Comparison of ENCODE assay signal across 1 cellular context in the genomic region with DNA sequence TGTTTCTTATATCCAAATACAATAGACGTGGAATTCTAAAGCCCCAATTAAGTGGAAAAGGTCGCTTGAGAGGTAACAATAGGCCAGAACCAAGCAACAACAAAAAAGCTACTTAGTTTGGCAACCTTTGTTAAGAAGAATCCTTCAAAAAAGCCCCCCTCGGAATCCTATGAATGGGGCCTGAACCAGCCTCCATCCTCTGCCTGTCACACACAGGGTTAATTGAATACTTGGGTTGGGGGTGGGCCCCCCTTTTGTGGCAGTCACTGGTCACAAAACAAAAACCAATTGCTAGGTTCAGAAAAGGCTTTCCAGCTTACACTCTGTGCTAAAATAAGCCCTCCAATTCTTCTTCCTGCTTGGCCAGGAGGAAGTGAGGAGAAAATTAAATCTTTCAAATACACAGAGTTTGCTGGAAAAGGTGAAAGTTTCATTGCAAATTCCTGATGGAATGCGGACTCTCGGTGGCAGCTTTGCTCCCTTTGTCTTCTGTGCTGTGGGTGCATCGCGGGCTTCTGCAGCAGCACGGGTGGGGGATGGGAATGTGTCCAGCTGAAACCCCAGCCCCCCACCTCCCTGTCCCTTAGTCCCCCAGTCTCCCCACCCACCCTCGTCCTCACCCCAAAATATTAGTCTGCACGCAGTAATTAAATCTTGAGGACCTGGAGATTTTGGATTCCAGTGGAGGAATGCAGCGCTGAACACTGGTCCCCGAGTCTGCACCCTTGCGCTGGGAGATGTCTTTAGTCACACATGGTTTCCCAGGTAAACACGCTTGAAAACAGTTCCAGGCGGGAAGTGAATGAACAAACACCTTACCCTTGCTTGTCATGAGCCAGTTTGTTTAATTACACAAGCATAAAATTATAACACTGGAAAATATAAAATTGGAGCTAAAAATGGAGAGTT.
TF ChIP-seq lines count a peak whose summit lies in the region.

No MANE protein-coding gene starts in this region.

TF ChIP-seq in WTC11, 78 proteins besides CTCF, POLR2A, EP300 and RAD21:
- TF ChIP-seq, protein P1, sequence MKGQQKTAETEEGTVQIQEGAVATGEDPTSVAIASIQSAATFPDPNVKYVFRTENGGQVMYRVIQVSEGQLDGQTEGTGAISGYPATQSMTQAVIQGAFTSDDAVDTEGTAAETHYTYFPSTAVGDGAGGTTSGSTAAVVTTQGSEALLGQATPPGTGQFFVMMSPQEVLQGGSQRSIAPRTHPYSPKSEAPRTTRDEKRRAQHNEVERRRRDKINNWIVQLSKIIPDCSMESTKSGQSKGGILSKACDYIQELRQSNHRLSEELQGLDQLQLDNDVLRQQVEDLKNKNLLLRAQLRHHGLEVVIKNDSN (CRISPR knock-in tag; IDR thresholded peaks at IDR 0.05) = no peak
- no peak for TF ChIP-seq JUN (CRISPR knock-in tag; IDR thresholded peaks at IDR 0.05)
- no peak for TF ChIP-seq GABPB1 (CRISPR knock-in tag; IDR thresholded peaks at IDR 0.05)
- TF ChIP-seq ETV6 (CRISPR knock-in tag; IDR thresholded peaks at IDR 0.05) = no peak
- no peak for TF ChIP-seq RORB (CRISPR knock-in tag; IDR thresholded peaks at IDR 0.05)
- TF ChIP-seq, protein P2, sequence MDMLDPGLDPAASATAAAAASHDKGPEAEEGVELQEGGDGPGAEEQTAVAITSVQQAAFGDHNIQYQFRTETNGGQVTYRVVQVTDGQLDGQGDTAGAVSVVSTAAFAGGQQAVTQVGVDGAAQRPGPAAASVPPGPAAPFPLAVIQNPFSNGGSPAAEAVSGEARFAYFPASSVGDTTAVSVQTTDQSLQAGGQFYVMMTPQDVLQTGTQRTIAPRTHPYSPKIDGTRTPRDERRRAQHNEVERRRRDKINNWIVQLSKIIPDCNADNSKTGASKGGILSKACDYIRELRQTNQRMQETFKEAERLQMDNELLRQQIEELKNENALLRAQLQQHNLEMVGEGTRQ (CRISPR knock-in tag; IDR thresholded peaks at IDR 0.05) = no peak
- no peak for TF ChIP-seq NFATC4 (CRISPR knock-in tag; IDR thresholded peaks at IDR 0.05)
- no peak for TF ChIP-seq ELF4 (CRISPR knock-in tag; IDR thresholded peaks at IDR 0.05; ENCODE audit: low read depth)
- no peak for TF ChIP-seq OVOL2 (CRISPR knock-in tag; IDR thresholded peaks at IDR 0.05; ENCODE audit: borderline replicate concordance)
- TF ChIP-seq NFE2L1 (CRISPR knock-in tag; IDR thresholded peaks at IDR 0.05) = no peak
- TF ChIP-seq NR1H2 (CRISPR knock-in tag; IDR thresholded peaks at IDR 0.05) = no peak
- TF ChIP-seq KAT7 (CRISPR knock-in tag; IDR thresholded peaks at IDR 0.05; ENCODE audit: borderline replicate concordance) = no peak
- TF ChIP-seq JAZF1 (CRISPR knock-in tag; IDR thresholded peaks at IDR 0.05) = no peak
- TF ChIP-seq, protein P3, sequence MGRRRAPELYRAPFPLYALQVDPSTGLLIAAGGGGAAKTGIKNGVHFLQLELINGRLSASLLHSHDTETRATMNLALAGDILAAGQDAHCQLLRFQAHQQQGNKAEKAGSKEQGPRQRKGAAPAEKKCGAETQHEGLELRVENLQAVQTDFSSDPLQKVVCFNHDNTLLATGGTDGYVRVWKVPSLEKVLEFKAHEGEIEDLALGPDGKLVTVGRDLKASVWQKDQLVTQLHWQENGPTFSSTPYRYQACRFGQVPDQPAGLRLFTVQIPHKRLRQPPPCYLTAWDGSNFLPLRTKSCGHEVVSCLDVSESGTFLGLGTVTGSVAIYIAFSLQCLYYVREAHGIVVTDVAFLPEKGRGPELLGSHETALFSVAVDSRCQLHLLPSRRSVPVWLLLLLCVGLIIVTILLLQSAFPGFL (CRISPR knock-in tag; IDR thresholded peaks at IDR 0.05; ENCODE audit: borderline replicate concordance) = no peak
- no peak for TF ChIP-seq TP53 (CRISPR knock-in tag; IDR thresholded peaks at IDR 0.05)
